12 cellular contexts compared by ENCODE assay signal in genomic region chr9:105191508-105192118, GRCh38. TPM values are rescaled to one million over a fixed set of nuclear protein-coding genes. Genes with fewer than 3 reads are reported as not detected.
A peak's percentile ranks its signal among the peaks of the same experiment; 100 is the strongest.
DNase-seq lines count a peak whose midpoint lies in the region; ATAC-seq and TF ChIP-seq lines count a peak whose summit lies in the region.
"Had no signal": no experiment of that assay in that cellular context is flagged by ENCODE, and none has a peak within 500 bp of the region (broad histone marks: within the 10 kb centered on the region; RNA-seq: fewer than 3 reads in every experiment).

No MANE protein-coding gene starts in this region.

- TF ChIP-seq POLR2A in right lobe of liver (IDR thresholded peaks at IDR 0.05) (peak; percentile 17), GM18505 (IDR thresholded peaks at IDR 0.05; ENCODE audit: borderline replicate concordance, extremely low read depth, insufficient read depth, insufficient read length) (no peak)

- ATAC-seq in GM23338 (no peak; the same call in 2 of the 3 replicates), right lobe of liver (peak; percentile 91 to 95 (median 94)), omental fat pad (ENCODE audit: low FRiP score) (no peak), GM18505 (IDR thresholded peaks at IDR 0.05; ENCODE audit: unreplicated experiment) (no peak)

- H3K9me3 Mint-ChIP-seq in GM23338, result peaks cover 9% of the 10 kb centered on the region; the same call in 2 of the 3 replicates

- intact Hi-C loops in right lobe of liver (cut with DNase I), result no loop called here

- H3K4me3 ChIP-seq in GM23338 (no peak overlapping the region), right lobe of liver (peak overlapping the region in 2 of 3 donors; percentile 17 to 18)
- H3K4me3 ChIP-seq: coronary artery had no signal

- no peak overlapping the region for H3K4me2 ChIP-seq in GM23338

- H3K4me1 ChIP-seq in GM23338 (ENCODE audit: insufficient read depth), result no peaks in the 10 kb centered on the region
- H3K4me1 ChIP-seq in right lobe of liver, result peaks cover 0 to 27% (median 4%) of the 10 kb centered on the region in 4 donors

- H3K27ac Mint-ChIP-seq in GM23338, result no peak overlapping the region

- peaks cover 10% of the 10 kb centered on the region; the same call in 1 of the 3 replicates for H3K4me1 Mint-ChIP-seq in GM23338

- H3K79me2 ChIP-seq in GM23338 (replicated peaks; ENCODE audit: insufficient read depth), result no peaks in the 10 kb centered on the region

- H2AFZ ChIP-seq in GM23338, result peak overlapping the region; percentile 18; the same call in 1 of the 2 replicates

- H3K36me3 Mint-ChIP-seq in GM23338 (ENCODE audit: low read depth), result peaks cover 4% of the 10 kb centered on the region

- H3K36me3 ChIP-seq in GM23338 (ENCODE audit: insufficient read depth) (no peaks in the 10 kb centered on the region), right lobe of liver (no peaks in the 10 kb centered on the region)

- peak; percentile 48 for DNase-seq in GM13977 (ENCODE audit: low spot score)
- DNase-seq in GM23338 (ENCODE audit: low spot score), result no peak
- DNase-seq in NOMO-1 (lab: John Stamatoyannopoulos, UW; ENCODE audit: unreplicated experiment in 2 of 2), result peak; percentile 89 to 97
- DNase-seq in right lobe of liver, result peak in 1 of 3 donors; percentile 78
- no peak for DNase-seq in omental fat pad (ENCODE audit: low spot score)
- DNase-seq in HUDEP-2 (lab: John Stamatoyannopoulos, UW; ENCODE audit: unreplicated experiment in 76 of 76), result no peak
- DNase-seq in DMS53 treated with DMSO at 0.1 percent for 48 hours (lab: John Stamatoyannopoulos, UW; ENCODE audit: unreplicated experiment), result no peak
- DNase-seq: activated CD4-positive, alpha-beta T cell treated with anti-CD3 and anti-CD28 coated beads, Interleukin-2, amount 50 U/mL, for 4 hours; islet precursor cell; NCI-H446 treated with DMSO at 0.1 percent for 48 hours had no signal

- no peaks in the 10 kb centered on the region for H3K27me3 ChIP-seq in GM23338 (ENCODE audit: insufficient read depth)
- no peaks in the 10 kb centered on the region for H3K27me3 ChIP-seq in right lobe of liver

- 31% methylated on average over 10 of the region's 10 CpGs for WGBS in right lobe of liver (ENCODE audit: insufficient coverage, low coverage, low lambda C conversion rate, missing lambda C conversion rate)

- no peak overlapping the region for H3K4me3 Mint-ChIP-seq in GM23338

- no peaks in the 10 kb centered on the region for H3F3A ChIP-seq in GM23338 (replicated peaks; ENCODE audit: low read depth)

- TF ChIP-seq CTCF in GM13977 (IDR thresholded peaks at IDR 0.05; ENCODE audit: extremely low read depth, insufficient read depth, missing control alignments) (no peak), GM23338 (conservative IDR thresholded peaks at IDR 0.05; ENCODE audit: low read depth in 2 of 2) (no peak), right lobe of liver (IDR thresholded peaks at IDR 0.05) (no peak), omental fat pad (IDR thresholded peaks at IDR 0.05) (no peak)

- H3K27ac ChIP-seq in GM23338 (ENCODE audit: low read depth) (no peak overlapping the region), right lobe of liver (peak overlapping the region; percentile 63 to 83 (median 68))
- H3K27ac ChIP-seq: coronary artery had no signal

- no peaks in the 10 kb centered on the region for H4K20me1 ChIP-seq in GM23338 (replicated peaks; ENCODE audit: insufficient read depth)

- in situ Hi-C loops in GM13977 (cut with MboI; ENCODE audit: low pct_unique_long_range_greater_than_20kb, low sequenced_read_pairs, unreplicated experiment), result no loop called here

- H3K9me2 ChIP-seq in GM23338 (ENCODE audit: insufficient read depth), result peaks cover 4% of the 10 kb centered on the region; the same call in 1 of the 2 replicates

- no peaks in the 10 kb centered on the region for H3K9me3 ChIP-seq in right lobe of liver

- peaks cover 7% of the 10 kb centered on the region for H3K27me3 Mint-ChIP-seq in GM23338 (ENCODE audit: insufficient read depth, low read depth, poor library complexity)

TF ChIP-seq in GM23338, 12 proteins besides CTCF, POLR2A, EP300 and RAD21 (continues in another document):
- TF ChIP-seq NANOG (IDR thresholded peaks at IDR 0.05; ENCODE audit: borderline replicate concordance), result no peak
- no peak for TF ChIP-seq POLR2AphosphoS5 (IDR thresholded peaks at IDR 0.05; ENCODE audit: low read depth)
- no peak for TF ChIP-seq ETS1 (IDR thresholded peaks at IDR 0.05)
- TF ChIP-seq EZH2phosphoT487 (IDR thresholded peaks at IDR 0.05; ENCODE audit: unreplicated experiment), result no peak
- TF ChIP-seq ZNF462 (CRISPR knock-in tag; IDR thresholded peaks at IDR 0.05), result no peak

RNA-seq across cellular contexts. Expression of gene SLC44A1, which starts 52.8 kb away (rescaled TPM):
- 74.4 and 75.0 TPM in 2 replicates for total RNA-seq in GM23338 (2014; rRNA removed; shearing (Covaris generic))
- polyA plus RNA-seq in GM23338 (2016; fragmentation: Nextera tagmentation; extraction: Ambion mirVana), result 14.9 and 15.0 TPM in 2 replicates
- total RNA-seq in right lobe of liver (10 to 100 TPM; 44.7 to 73.2 (median 50.1) TPM), omental fat pad (10 to 100 TPM; 35.4 to 62.3 (median 48.2) TPM)

Comparison
In these comparisons a context has a peak if more than half of its experiments do, and no peak if none do; other contexts are left out.
1. DNase-seq: peak in GM13977 (single experiment) and NOMO-1 (2 of 2); none in GM23338 (single experiment), omental fat pad (single experiment), HUDEP-2 (0 of 76) and DMS53 treated with DMSO at 0.1 percent for 48 hours (single experiment).
2. ATAC-seq: peak in right lobe of liver (4 of 4); none in GM23338 (single experiment), omental fat pad (single experiment) and GM18505 (single experiment).